8 cellular contexts compared by ENCODE assay signal in genomic region chr19:3358919-3359849, GRCh38. TPM values are rescaled to one million over a fixed set of nuclear protein-coding genes. Genes with fewer than 3 reads are reported as not detected.
A peak's percentile ranks its signal among the peaks of the same experiment; 100 is the strongest.
DNase-seq lines count a peak whose midpoint lies in the region; ATAC-seq, FAIRE-seq and TF ChIP-seq lines count a peak whose summit lies in the region.

No MANE protein-coding gene starts in this region.

- ATAC-seq in HG02885 (IDR thresholded peaks at IDR 0.05; ENCODE audit: poor library complexity, unreplicated experiment) (peak; percentile 56), left lobe of liver (peak; percentile 64), HG02840 (IDR thresholded peaks at IDR 0.05; ENCODE audit: low FRiP score, unreplicated experiment) (no peak), HG02852 (IDR thresholded peaks at IDR 0.05; ENCODE audit: unreplicated experiment) (no peak)

- peaks cover 2% of the 10 kb centered on the region for H3K27me3 ChIP-seq in bronchial epithelial cell (ENCODE audit: control insufficient read depth, insufficient read depth, low read length)

- no peaks in the 10 kb centered on the region for H3K36me3 ChIP-seq in bronchial epithelial cell (ENCODE audit: control insufficient read depth, insufficient read depth, low read length)

- H3K4me3 ChIP-seq in WI38 (ENCODE audit: low read depth, low read length), result peak overlapping the region; percentile 70
- H3K4me3 ChIP-seq in bronchial epithelial cell (ENCODE audit: low read depth, low read length), result peak overlapping the region; percentile 74

- DNase-seq in Daoy (ENCODE audit: low read depth) (peak; percentile 71), bronchial epithelial cell (ENCODE audit: low read depth) (no peak), left lobe of liver (ENCODE audit: low spot score) (peak; percentile 83)
- DNase-seq in stimulated activated CD4-positive, alpha-beta T cell treated with anti-CD3 and anti-CD28 coated beads, Interleukin-2, amount 100 ng/mL, for 48 hours, result peak; percentile 41 to 46

- TF ChIP-seq CTCF in WI38 (IDR thresholded peaks at IDR 0.05; ENCODE audit: low read depth, low read length) (no peak), bronchial epithelial cell (IDR thresholded peaks at IDR 0.05; ENCODE audit: insufficient read depth, low read length, severe bottlenecking) (no peak)

- FAIRE-seq in bronchial epithelial cell (lab: Jason Lieb, UNC), result no peak

RNA-seq across cellular contexts. Expression of gene NFIC, which starts 7.2 kb away (rescaled TPM):
- total RNA-seq in Daoy (2014; rRNA removed; shearing (Covaris generic)), result 16.0 and 20.2 TPM in 2 replicates
- total RNA-seq in bronchial epithelial cell (17.6 and 22.0 TPM in 2 replicates), left lobe of liver (203 TPM)

Comparison
In these comparisons a context has a peak if more than half of its experiments do, and no peak if none do; other contexts are left out.
1. ATAC-seq: peak in HG02885 (single experiment) and left lobe of liver (single experiment); none in HG02840 (single experiment) and HG02852 (single experiment).